In the genomic region with DNA sequence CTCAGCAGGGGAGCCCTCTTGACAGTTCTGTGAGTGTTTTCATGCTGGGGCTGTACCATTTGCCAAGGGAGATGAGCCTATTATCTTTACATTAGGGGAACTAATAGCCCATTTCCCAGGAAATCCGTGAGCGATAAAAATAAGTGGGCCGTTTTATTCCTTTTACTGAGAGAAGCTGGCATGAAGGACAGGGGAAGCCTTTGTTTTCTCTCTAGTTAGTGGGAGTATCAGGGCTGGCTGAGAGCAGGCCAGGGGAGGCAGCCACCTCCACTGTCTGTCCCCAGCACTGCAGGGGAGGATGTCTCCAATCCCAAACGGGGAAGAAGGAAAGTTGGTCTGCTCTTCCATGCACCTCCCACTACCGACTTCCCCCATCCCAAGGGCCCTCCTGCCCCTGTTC, we compare ENCODE assay signal across 20 cellular contexts. TPM values are rescaled to one million over a fixed set of nuclear protein-coding genes. Genes with fewer than 3 reads are reported as not detected.
"Had no signal": no experiment of that assay in that cellular context is flagged by ENCODE, and none has a peak within 500 bp of the region (broad histone marks: within the 10 kb centered on the region; RNA-seq: fewer than 3 reads in every experiment).

No MANE protein-coding gene starts in this region.

- H3K27ac Mint-ChIP-seq: activated CD4-positive, alpha-beta T cell treated with anti-CD3 and anti-CD28 coated beads, Interleukin-2, amount 10 ng/mL, durations not matched to agents 24 days and 14 days; activated CD8-positive, alpha-beta T cell treated with anti-CD3 and anti-CD28 coated beads, Interleukin-2, amount 10 ng/mL, durations not matched to agents 7 days and 5 days; activated naive CD8-positive, alpha-beta T cell; stimulated activated naive CD8-positive, alpha-beta T cell treated with anti-CD3 and anti-CD28 coated beads, Interleukin-15, Interleukin-2, amounts not matched to agents 100 ng/mL and 50 ng/mL, for 24 hours; type B pancreatic cell had no signal

- DNase-seq: activated CD4-positive, alpha-beta T cell treated with anti-CD3 and anti-CD28 coated beads, Interleukin-2, amount 10 ng/mL, durations not matched to agents 24 days and 14 days; activated CD4-positive, CD25-positive, alpha-beta regulatory T cell; activated CD8-positive, alpha-beta memory T cell treated with anti-CD3 and anti-CD28 coated beads, Interleukin-2, amount 50 U/mL, for 4 hours; activated CD8-positive, alpha-beta T cell treated with anti-CD3 and anti-CD28 coated beads, Interleukin-2, amount 10 ng/mL, durations not matched to agents 7 days and 5 days; activated effector memory CD4-positive, alpha-beta T cell treated with anti-CD3 and anti-CD28 coated beads, Interleukin-2, amount 50 U/mL, for 16 hours; activated T-cell treated with anti-CD3 and anti-CD28 coated beads, Interleukin-2, amount 50 U/mL, for 48 hours; amniotic stem cell; midbrain; sigmoid colon had no signal

- H3K4me3 Mint-ChIP-seq: activated CD4-positive, alpha-beta T cell treated with anti-CD3 and anti-CD28 coated beads, Interleukin-2, amount 10 ng/mL, durations not matched to agents 24 days and 14 days; activated CD8-positive, alpha-beta T cell treated with anti-CD3 and anti-CD28 coated beads, Interleukin-2, amount 10 ng/mL, durations not matched to agents 7 days and 5 days; activated naive CD8-positive, alpha-beta T cell; neural crest cell; stimulated activated naive CD8-positive, alpha-beta T cell treated with anti-CD3 and anti-CD28 coated beads, Interleukin-15, Interleukin-2, amounts not matched to agents 100 ng/mL and 50 ng/mL, for 24 hours; type B pancreatic cell had no signal

- H3K36me3 Mint-ChIP-seq: activated naive CD8-positive, alpha-beta T cell; type B pancreatic cell had no signal

- H3K9me3 ChIP-seq: sigmoid colon, spleen, suprapubic skin had no signal

- H3K9me3 Mint-ChIP-seq: activated CD4-positive, alpha-beta T cell treated with anti-CD3 and anti-CD28 coated beads, Interleukin-2, amount 10 ng/mL, durations not matched to agents 24 days and 14 days; neural crest cell; stimulated activated naive CD8-positive, alpha-beta T cell treated with anti-CD3 and anti-CD28 coated beads, Interleukin-15, Interleukin-2, amounts not matched to agents 100 ng/mL and 50 ng/mL, for 24 hours; type B pancreatic cell had no signal

- H3K27ac ChIP-seq: sigmoid colon, spleen, suprapubic skin had no signal

- H3K4me1 ChIP-seq: sigmoid colon, spleen had no signal

- H3K4me1 Mint-ChIP-seq: activated CD4-positive, alpha-beta T cell treated with anti-CD3 and anti-CD28 coated beads, Interleukin-2, amount 10 ng/mL, durations not matched to agents 24 days and 14 days had no signal

RNA-seq across cellular contexts. Expression of gene UBL4B, which starts 2.5 kb away (rescaled TPM):
- total RNA-seq: activated CD4-positive, alpha-beta T cell treated with anti-CD3 and anti-CD28 coated beads, Interleukin-2, amount 10 ng/mL, durations not matched to agents 24 days and 14 days; activated CD8-positive, alpha-beta T cell treated with anti-CD3 and anti-CD28 coated beads, Interleukin-2, amount 10 ng/mL, durations not matched to agents 7 days and 5 days; cardiac septum; esophagus mucosa; lung; myocyte; neural crest cell; osteocyte; spleen had no signal

RNA-seq across cellular contexts. Expression of gene SLC6A17, which starts 35.5 kb away (rescaled TPM):
- total RNA-seq: activated CD8-positive, alpha-beta T cell treated with anti-CD3 and anti-CD28 coated beads, Interleukin-2, amount 10 ng/mL, durations not matched to agents 7 days and 5 days; spleen had no signal

RNA-seq across cellular contexts. Expression of gene ALX3, which starts 44.3 kb away (rescaled TPM):
- total RNA-seq: activated CD4-positive, alpha-beta T cell treated with anti-CD3 and anti-CD28 coated beads, Interleukin-2, amount 10 ng/mL, durations not matched to agents 24 days and 14 days; activated CD8-positive, alpha-beta T cell treated with anti-CD3 and anti-CD28 coated beads, Interleukin-2, amount 10 ng/mL, durations not matched to agents 7 days and 5 days; esophagus mucosa; lung; myocyte; osteocyte; sigmoid colon; spleen had no signal
